In genomic region chr17:82936768-82937171, GRCh38 we compare ENCODE assay signal across 1 cellular context.
TF ChIP-seq lines count a peak whose summit lies in the region.

No MANE protein-coding gene starts in this region.

TF ChIP-seq in HepG2, 621 proteins besides CTCF, POLR2A, EP300 and RAD21 (continued from another document):
- no peak for TF ChIP-seq USF2 (IDR thresholded peaks at IDR 0.05; ENCODE audit: low read depth, low read length)
- TF ChIP-seq USF2 (CRISPR knock-in tag; IDR thresholded peaks at IDR 0.05; ENCODE audit: borderline replicate concordance): no peak
- no peak for TF ChIP-seq ZGPAT (CRISPR knock-in tag; IDR thresholded peaks at IDR 0.05)
- TF ChIP-seq SNAPC4 (CRISPR knock-in tag; IDR thresholded peaks at IDR 0.05): no peak
